12 cellular contexts compared by ENCODE assay signal in the genomic region with DNA sequence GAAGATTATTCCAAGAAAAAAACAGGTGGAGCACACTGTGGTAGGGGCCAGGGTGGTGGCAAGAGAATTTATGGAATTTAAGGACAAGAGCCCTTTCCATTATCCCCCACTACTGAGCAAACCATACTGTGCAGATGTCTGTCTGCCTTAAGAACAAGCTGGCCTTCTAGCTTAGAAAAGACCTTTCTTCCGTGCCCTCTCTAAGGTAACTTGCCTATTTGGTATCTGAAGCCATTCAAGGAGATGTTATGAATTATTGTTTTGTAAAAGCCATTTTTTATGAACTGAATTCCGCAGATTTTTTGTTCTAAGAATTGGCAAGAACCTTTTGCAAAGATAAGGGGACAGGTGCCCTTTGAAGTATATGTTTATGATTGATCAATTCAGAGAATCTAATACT.
"Had no signal": no experiment of that assay in that cellular context is flagged by ENCODE, and none has a peak within 500 bp of the region (broad histone marks: within the 10 kb centered on the region; RNA-seq: fewer than 3 reads in every experiment).

No MANE protein-coding gene starts in this region.

- H3K27me3 ChIP-seq: cardiac muscle cell, foreskin keratinocyte, neutrophil had no signal

- H3K27ac ChIP-seq: cardiac muscle cell, left ventricle myocardium inferior, neutrophil had no signal

- H3K27ac Mint-ChIP-seq: type B pancreatic cell had no signal

- H3K27me3 Mint-ChIP-seq: activated CD4-positive, alpha-beta memory T cell treated with anti-CD3 and anti-CD28 coated beads, Interleukin-2, amount 10 ng/mL, durations not matched to agents 7 days and 5 days; stimulated activated memory B cell treated with anti-CD40 and anti-IgM and Interleukin-4, amounts not matched to agents 10 μg/mL and 1 μg/mL and 100 μg/mL, for 72 hours; type B pancreatic cell had no signal

- H3K9me3 ChIP-seq: neutrophil had no signal

- H3K9me3 Mint-ChIP-seq: activated CD4-positive, alpha-beta memory T cell treated with anti-CD3 and anti-CD28 coated beads, Interleukin-2, amount 10 ng/mL, durations not matched to agents 7 days and 5 days; activated naive CD4-positive, alpha-beta T cell treated with anti-CD3 and anti-CD28 coated beads, Interleukin-2, amount 50 U/mL, for 72 hours; stimulated activated memory B cell treated with anti-CD40 and anti-IgM and Interleukin-4, amounts not matched to agents 10 μg/mL and 1 μg/mL and 100 μg/mL, for 72 hours had no signal

- DNase-seq: activated CD4-positive, alpha-beta memory T cell treated with anti-CD3 and anti-CD28 coated beads, Interleukin-2, amount 10 ng/mL, durations not matched to agents 7 days and 5 days; activated CD4-positive, alpha-beta T cell treated with anti-CD3 and anti-CD28 coated beads for 1 hour; activated CD8-positive, alpha-beta memory T cell treated with anti-CD3 and anti-CD28 coated beads, Interleukin-2, amount 50 U/mL, for 48 hours; foreskin keratinocyte; left ventricle myocardium inferior; mesenchymal stem cell; T1000 had no signal

- ATAC-seq: foreskin keratinocyte had no signal

- H3K4me3 Mint-ChIP-seq: activated CD4-positive, alpha-beta memory T cell treated with anti-CD3 and anti-CD28 coated beads, Interleukin-2, amount 10 ng/mL, durations not matched to agents 7 days and 5 days; stimulated activated memory B cell treated with anti-CD40 and anti-IgM and Interleukin-4, amounts not matched to agents 10 μg/mL and 1 μg/mL and 100 μg/mL, for 72 hours; type B pancreatic cell had no signal

- H3K4me3 ChIP-seq: cardiac muscle cell, left ventricle myocardium inferior had no signal

- H3K36me3 ChIP-seq: cardiac muscle cell, neutrophil had no signal
